In genomic region chr14:75143761-75144527, GRCh38 we compare ENCODE assay signal across 13 cellular contexts. TPM values are rescaled to one million over a fixed set of nuclear protein-coding genes. Genes with fewer than 3 reads are reported as not detected.
DNase-seq lines count a peak whose midpoint lies in the region; ATAC-seq and TF ChIP-seq lines count a peak whose summit lies in the region.
"Had no signal": no experiment of that assay in that cellular context is flagged by ENCODE, and none has a peak within 500 bp of the region (broad histone marks: within the 10 kb centered on the region; RNA-seq: fewer than 3 reads in every experiment).

No MANE protein-coding gene starts in this region.

- peaks cover 0 to 54% (median 44%) of the 10 kb centered on the region in 4 donors for H3K4me1 ChIP-seq in sigmoid colon

- TF ChIP-seq CTCF in CD4-positive, alpha-beta T cell (IDR thresholded peaks at IDR 0.05), result no peak
- TF ChIP-seq CTCF in WTC11 (IDR thresholded peaks at IDR 0.05) (no peak), sigmoid colon (IDR thresholded peaks at IDR 0.05) (no peak), GM13976 (IDR thresholded peaks at IDR 0.05; ENCODE audit: borderline replicate concordance, control extremely low read depth, extremely low read depth, insufficient read depth, missing control alignments) (no peak)

- in situ Hi-C loops in GM13976 (cut with MboI; ENCODE audit: low sequenced_read_pairs, unreplicated experiment), result loop anchor here (25.0 kb wide), 1 partner anchor 343 kb away; no protein-coding TSS in a partner anchor

- no peak overlapping the region for H3K27ac ChIP-seq in CD4-positive, alpha-beta T cell (ENCODE audit: low read depth, low read length)
- peak overlapping the region; percentile 49 to 84 (median 66) for H3K27ac ChIP-seq in sigmoid colon

- no peak for DNase-seq in CD4-positive, alpha-beta T cell
- DNase-seq in WTC11 (ENCODE audit: low spot score) (no peak), left lobe of liver (ENCODE audit: low spot score) (no peak), sigmoid colon (no peak), GM13976 (ENCODE audit: low spot score) (no peak), A172 (ENCODE audit: low spot score) (no peak)
- DNase-seq in stimulated activated naive CD4-positive, alpha-beta T cell treated with Interleukin-2 at 50 U/mL for 16 hours (lab: John Stamatoyannopoulos, UW), result no peak
- DNase-seq: activated CD4-positive, alpha-beta T cell treated with anti-CD3 and anti-CD28 coated beads for 4 hours; NCI-H2227 treated with DMSO at 0.1 percent for 48 hours; stimulated activated CD4-positive, alpha-beta T cell treated with anti-CD3 and anti-CD28 coated beads, Interleukin-15, amount 100 ng/mL, for 24 hours had no signal

- H3K27ac Mint-ChIP-seq in CD4-positive, alpha-beta T cell, result peak overlapping the region; percentile 56
- peak overlapping the region; percentile 10; the same call in 1 of the 2 replicates for H3K27ac Mint-ChIP-seq in WTC11

- no peak overlapping the region for H3K4me3 Mint-ChIP-seq in CD4-positive, alpha-beta T cell
- H3K4me3 Mint-ChIP-seq in WTC11, result no peak overlapping the region
- H3K4me3 Mint-ChIP-seq: B cell; central memory CD8-positive, alpha-beta T cell had no signal

- intact Hi-C loops in CD4-positive, alpha-beta T cell (cut with DNase I, micrococcal nuclease), result loop anchor here in 1 of 2 experiments (2.0 to 5.0 kb wide), 2 partner anchors 33 to 89 kb away; partner anchors contain the start of gene TMED10
- intact Hi-C loops in sigmoid colon (cut with DNase I), result no loop called here

- no peaks in the 10 kb centered on the region for H3K36me3 ChIP-seq in sigmoid colon

- no peak overlapping the region for H3K4me3 ChIP-seq in sigmoid colon

- no peaks in the 10 kb centered on the region for H3K27me3 ChIP-seq in CD4-positive, alpha-beta T cell (ENCODE audit: control insufficient read depth, insufficient read depth, low read length)
- no peaks in the 10 kb centered on the region for H3K27me3 ChIP-seq in sigmoid colon

- H3K4me1 Mint-ChIP-seq in CD4-positive, alpha-beta T cell (ENCODE audit: low read depth), result peaks cover 77% of the 10 kb centered on the region
- H3K4me1 Mint-ChIP-seq in WTC11, result peaks cover 16% of the 10 kb centered on the region

- WGBS in sigmoid colon, 2 donors, result 76 to 85% methylated on average over 9 of the region's 9 CpGs

- peaks cover 60% of the 10 kb centered on the region for H3K36me3 Mint-ChIP-seq in CD4-positive, alpha-beta T cell (ENCODE audit: low read depth)
- H3K36me3 Mint-ChIP-seq in WTC11, result peaks cover 20% of the 10 kb centered on the region

- CTCF ChIA-PET in CD4-positive, alpha-beta T cell (lab: Charles Lee), result interaction anchor here (1.7 to 2.3 kb wide), 2 partner anchors 151 to 163 kb away, joined by 4 to 9 read pairs; no protein-coding TSS in a partner anchor
- CTCF ChIA-PET in WTC11 (lab: Charles Lee), result interaction anchor here (0.8 to 1.3 kb wide), 3 partner anchors 115 to 162 kb away, joined by 3 to 8 read pairs (median 4); no protein-coding TSS in a partner anchor

- H3K27me3 Mint-ChIP-seq in CD4-positive, alpha-beta T cell, result no peaks in the 10 kb centered on the region
- no peaks in the 10 kb centered on the region for H3K27me3 Mint-ChIP-seq in WTC11 (ENCODE audit: low read depth)
- H3K27me3 Mint-ChIP-seq: B cell; central memory CD8-positive, alpha-beta T cell had no signal

- POLR2A ChIA-PET in CD4-positive, alpha-beta T cell (lab: Charles Lee), result interaction anchor here (0.8 kb wide), 1 partner anchor 150 kb away, joined by 4 read pairs; no protein-coding TSS in a partner anchor
- POLR2A ChIA-PET in WTC11 (lab: Charles Lee), result no interaction called here

- no peak for TF ChIP-seq EP300 in sigmoid colon (IDR thresholded peaks at IDR 0.05)

- no peaks in the 10 kb centered on the region for H3K9me3 ChIP-seq in CD4-positive, alpha-beta T cell (ENCODE audit: control insufficient read depth, low read length)
- no peaks in the 10 kb centered on the region for H3K9me3 ChIP-seq in sigmoid colon

- no peaks in the 10 kb centered on the region for H3K9me3 Mint-ChIP-seq in CD4-positive, alpha-beta T cell
- no peaks in the 10 kb centered on the region for H3K9me3 Mint-ChIP-seq in WTC11
- H3K9me3 Mint-ChIP-seq: central memory CD8-positive, alpha-beta T cell had no signal

- no peak for TF ChIP-seq POLR2A in sigmoid colon (IDR thresholded peaks at IDR 0.05)

- ATAC-seq in CD4-positive, alpha-beta T cell (ENCODE audit: poor library complexity), result no peak
- ATAC-seq in WTC11 (no peak), left lobe of liver (peak; percentile 49), HG03139 (IDR thresholded peaks at IDR 0.05; ENCODE audit: unreplicated experiment) (no peak)

TF ChIP-seq in WTC11, 78 proteins besides CTCF, POLR2A, EP300 and RAD21 (continues in another document):
- TF ChIP-seq FOXJ3 (CRISPR knock-in tag; IDR thresholded peaks at IDR 0.05; ENCODE audit: borderline replicate concordance) (no peak), ZBTB43 (CRISPR knock-in tag; IDR thresholded peaks at IDR 0.05) (no peak), ZNF396 (CRISPR knock-in tag; IDR thresholded peaks at IDR 0.05; ENCODE audit: borderline replicate concordance) (no peak), EMX1 (CRISPR knock-in tag; IDR thresholded peaks at IDR 0.05) (no peak), PREB (CRISPR knock-in tag; IDR thresholded peaks at IDR 0.05; ENCODE audit: borderline replicate concordance) (no peak), USF1 (CRISPR knock-in tag; IDR thresholded peaks at IDR 0.05) (no peak), AFF4 (CRISPR knock-in tag; IDR thresholded peaks at IDR 0.05; ENCODE audit: borderline replicate concordance) (no peak)

RNA-seq across cellular contexts. Expression of gene NEK9, which starts 17.1 kb away (rescaled TPM):
- 10 to 100 TPM; 53.5 to 54.1 TPM for total RNA-seq in CD4-positive, alpha-beta T cell
- total RNA-seq in WTC11 (2021) (50.8 to 60.5 TPM (median 59.1 TPM) in 3 replicates), left lobe of liver (50.1 TPM), sigmoid colon (10 to 100 TPM; 54.4 to 66.7 (median 59.9) TPM)
- polyA plus RNA-seq in sigmoid colon, result 10 to 100 TPM in 2 of 3 donors, 1 to 10 TPM in 1; 9.0 to 38.8 (median 11.4) TPM
- 0.03 and 0.14 TPM in 2 replicates for total RNA-seq in A172 (2014; rRNA removed; shearing (Covaris generic))

RNA-seq across cellular contexts. Expression of gene TMED10, which starts 32.5 kb away (rescaled TPM):
- total RNA-seq in CD4-positive, alpha-beta T cell, result 100 to 1,000 TPM; 153 to 156 TPM
- total RNA-seq in WTC11 (2021) (214 to 234 TPM (median 220 TPM) in 3 replicates), left lobe of liver (275 TPM), sigmoid colon (100 to 1,000 TPM; 107 to 175 (median 165) TPM)
- polyA plus RNA-seq in sigmoid colon, result 100 to 1,000 TPM in 1 of 3 donors, 10 to 100 TPM in 2; 38.4 to 236 (median 51.1) TPM
- total RNA-seq in A172 (2014; rRNA removed; shearing (Covaris generic)), result 155 and 159 TPM in 2 replicates

Comparison
In these comparisons a context has a peak if more than half of its experiments do, and no peak if none do; other contexts are left out.
1. RNA of gene NEK9, which starts 17.1 kb away (total RNA-seq): 54.4 to 66.7 TPM in sigmoid colon, 53.5 to 54.1 TPM in CD4-positive, alpha-beta T cell, 50.8 to 60.5 TPM in WTC11 and 50.1 TPM in left lobe of liver (single experiment); 0.03 to 0.14 TPM in A172; every median in the first group is over 10 times any median in the second.